Comparison of ENCODE assay signal across 8 cellular contexts in genomic region chr7:96076350-96076707, GRCh38.
DNase-seq lines count a peak whose midpoint lies in the region; ATAC-seq and TF ChIP-seq lines count a peak whose summit lies in the region.

No MANE protein-coding gene starts in this region.

- CTCF ChIA-PET in activated CD4-positive, alpha-beta memory T cell treated with anti-CD3 and anti-CD28 coated beads for 36 hours (lab: Charles Lee) = interaction anchor here (0.6 to 3.3 kb wide), 7 partner anchors 7 to 952 kb away, joined by 3 to 50 read pairs (median 4); no protein-coding TSS in a partner anchor

- H3K36me3 ChIP-seq in iPS-20b (ENCODE audit: insufficient read depth, low read depth, low read length) (no peaks in the 10 kb centered on the region), suprapubic skin (no peaks in the 10 kb centered on the region)

- peak overlapping the region; percentile 38; the same call in 1 of the 2 replicates for H3K9ac ChIP-seq in iPS-20b (ENCODE audit: low read depth, low read length)

- H3K36me3 Mint-ChIP-seq in activated T-cell treated with anti-CD3 and anti-CD28 coated beads, Interleukin-2, amount 50 U/mL, for 72 hours (ENCODE audit: insufficient read depth in 2 of 2) = no peaks in the 10 kb centered on the region
- no peaks in the 10 kb centered on the region for H3K36me3 Mint-ChIP-seq in activated CD4-positive, alpha-beta memory T cell treated with anti-CD3 and anti-CD28 coated beads for 36 hours

- H3K4me1 Mint-ChIP-seq in activated T-cell treated with anti-CD3 and anti-CD28 coated beads, Interleukin-2, amount 50 U/mL, for 72 hours (ENCODE audit: low read depth) = peaks cover 10% of the 10 kb centered on the region
- peaks cover 7% of the 10 kb centered on the region for H3K4me1 Mint-ChIP-seq in activated CD4-positive, alpha-beta memory T cell treated with anti-CD3 and anti-CD28 coated beads for 36 hours (ENCODE audit: low read depth)

- POLR2A ChIA-PET in activated CD4-positive, alpha-beta memory T cell treated with anti-CD3 and anti-CD28 coated beads for 36 hours (lab: Charles Lee) = no interaction called here

- no peaks in the 10 kb centered on the region for H3K9me3 Mint-ChIP-seq in activated T-cell treated with anti-CD3 and anti-CD28 coated beads, Interleukin-2, amount 50 U/mL, for 72 hours
- no peaks in the 10 kb centered on the region for H3K9me3 Mint-ChIP-seq in activated CD4-positive, alpha-beta memory T cell treated with anti-CD3 and anti-CD28 coated beads for 36 hours

- TF ChIP-seq CTCF in suprapubic skin (IDR thresholded peaks at IDR 0.05) = no peak

- peak overlapping the region; percentile 86 to 92 for H3K4me3 Mint-ChIP-seq in activated T-cell treated with anti-CD3 and anti-CD28 coated beads, Interleukin-2, amount 50 U/mL, for 72 hours
- H3K4me3 Mint-ChIP-seq in activated CD4-positive, alpha-beta memory T cell treated with anti-CD3 and anti-CD28 coated beads for 36 hours = peak overlapping the region; percentile 53

- intact Hi-C loops in activated CD4-positive, alpha-beta memory T cell treated with anti-CD3 and anti-CD28 coated beads for 36 hours (cut with micrococcal nuclease) = loop anchor here (1.0 to 5.0 kb wide), 4 partner anchors 148 to 761 kb away; partner anchors contain the start of gene SLC25A13

- ATAC-seq in activated T-cell treated with anti-CD3 and anti-CD28 coated beads, Interleukin-2, amount 50 U/mL, for 72 hours (replicated peaks in 1 of 2) = no peak
- no peak for ATAC-seq in GM19455 (IDR thresholded peaks at IDR 0.05; ENCODE audit: unreplicated experiment)

- WGBS in suprapubic skin = 27% methylated on average over 10 of the region's 10 CpGs

- H3K9me3 ChIP-seq in iPS-20b (ENCODE audit: insufficient read depth, low read depth, low read length) (no peaks in the 10 kb centered on the region), suprapubic skin (no peaks in the 10 kb centered on the region)

- no peak for TF ChIP-seq POLR2A in suprapubic skin (IDR thresholded peaks at IDR 0.05)

- peaks cover 5% of the 10 kb centered on the region; the same call in 1 of the 2 replicates for H3K4me1 ChIP-seq in iPS-20b (ENCODE audit: insufficient read depth, low read length)
- H3K4me1 ChIP-seq in suprapubic skin = peaks cover 10% of the 10 kb centered on the region

- H3K27me3 ChIP-seq in iPS-20b (ENCODE audit: insufficient read depth, low read length) (peaks cover 21% of the 10 kb centered on the region), suprapubic skin (peaks cover 7% of the 10 kb centered on the region)

- peaks cover 42% of the 10 kb centered on the region for H3K27me3 Mint-ChIP-seq in activated T-cell treated with anti-CD3 and anti-CD28 coated beads, Interleukin-2, amount 50 U/mL, for 72 hours (ENCODE audit: low read depth)
- peaks cover 20% of the 10 kb centered on the region for H3K27me3 Mint-ChIP-seq in activated CD4-positive, alpha-beta memory T cell treated with anti-CD3 and anti-CD28 coated beads for 36 hours

- no peak overlapping the region for H3K27ac ChIP-seq in iPS-20b (ENCODE audit: low read length)
- no peak overlapping the region for H3K27ac ChIP-seq in suprapubic skin

- TF ChIP-seq EP300 in suprapubic skin (IDR thresholded peaks at IDR 0.05) = no peak

- H3K27ac Mint-ChIP-seq in activated T-cell treated with anti-CD3 and anti-CD28 coated beads, Interleukin-2, amount 50 U/mL, for 72 hours = no peak overlapping the region
- H3K27ac Mint-ChIP-seq in activated CD4-positive, alpha-beta memory T cell treated with anti-CD3 and anti-CD28 coated beads for 36 hours = no peak overlapping the region

- no peak for DNase-seq in activated T-cell treated with anti-CD3 and anti-CD28 coated beads, Interleukin-2, amount 50 U/mL, for 72 hours
- no peak for DNase-seq in activated T-cell treated with anti-CD3 and anti-CD28 coated beads, Interleukin-2, amount 50 U/mL, for 1 hour
- DNase-seq in activated CD4-positive, alpha-beta memory T cell treated with anti-CD3 and anti-CD28 coated beads for 36 hours = no peak
- DNase-seq in suprapubic skin (ENCODE audit: low spot score in 2 of 2) = no peak
- DNase-seq in HuH-7.5 (ENCODE audit: low spot score) = no peak
- no peak for DNase-seq in GF-D8 (lab: John Stamatoyannopoulos, UW)

- peak overlapping the region; percentile 77 for H3K4me3 ChIP-seq in iPS-20b (ENCODE audit: low read length)
- peak overlapping the region; percentile 51 for H3K4me3 ChIP-seq in suprapubic skin
